Comparison of ENCODE assay signal across 8 cellular contexts in the genomic region with DNA sequence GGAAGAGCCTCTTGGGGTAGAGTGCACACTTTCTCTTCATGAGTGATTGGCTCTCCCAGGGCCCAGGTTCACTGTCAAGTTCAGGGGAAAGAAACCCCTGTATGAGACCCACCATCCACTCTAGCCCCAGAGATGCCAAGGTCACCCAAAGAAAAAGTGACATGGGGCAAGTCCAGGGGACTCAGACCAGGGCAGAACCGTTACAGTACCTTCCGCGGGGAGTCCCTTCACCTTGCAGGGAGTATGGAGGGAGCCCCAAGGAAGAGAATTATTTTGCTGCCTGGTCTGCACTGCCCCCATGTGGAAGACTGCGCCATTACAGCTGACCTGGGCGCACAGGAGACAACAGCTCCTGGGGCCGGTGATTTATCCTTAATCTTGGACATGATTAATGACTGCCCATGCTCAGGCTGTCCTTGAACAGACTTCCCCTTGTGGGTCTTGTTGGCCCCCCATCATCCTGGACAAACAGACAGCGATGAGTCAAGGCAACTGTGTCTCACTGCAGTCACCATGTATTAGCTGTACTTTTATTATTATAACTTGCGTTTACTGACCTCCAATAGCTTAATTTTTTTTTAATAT. TPM values are rescaled to one million over a fixed set of nuclear protein-coding genes. Genes with fewer than 3 reads are reported as not detected.
DNase-seq lines count a peak whose midpoint lies in the region; TF ChIP-seq lines count a peak whose summit lies in the region.

No MANE protein-coding gene starts in this region.

- WGBS in liver: 18% methylated on average over 8 of the region's 8 CpGs

- no peak overlapping the region for H3K4me3 ChIP-seq in liver (ENCODE audit: low read depth in 1 of 3, low read length in 3 of 3)

- no peak overlapping the region for H3K9ac ChIP-seq in liver (ENCODE audit: low read depth in 1 of 2, low read length in 2 of 2)

- DNase-seq in SIG-M5 treated with dmso at 0.1 percent for 504 hours (lab: John Stamatoyannopoulos, UW; ENCODE audit: unreplicated experiment) (peak; percentile 31), SIG-M5 (lab: John Stamatoyannopoulos, UW) (no peak), LHCN-M2 (ENCODE audit: low read depth) (peak; percentile 63), cerebellar nuclear complex (lab: John Stamatoyannopoulos, UW) (peak; percentile 25 to 63), NCI-H526 treated with DMSO at 0.1 percent for 48 hours (lab: John Stamatoyannopoulos, UW) (no peak)
- peak; percentile 70 for DNase-seq in activated CD4-positive, CD25-positive, alpha-beta regulatory T cell treated with anti-CD3 and anti-CD28 coated beads, Interleukin-2, amount 50 U/mL, for 72 hours
- peak; percentile 11 for DNase-seq in stimulated activated CD8-positive, alpha-beta memory T cell treated with anti-CD3 and anti-CD28 coated beads, Interleukin-12 subunit alpha, Interleukin-12 subunit beta, amount 100 ng/mL, for 4 hours (ENCODE audit: low read depth)

- peaks cover 2 to 14% (median 4%) of the 10 kb centered on the region in 4 donors for H3K36me3 ChIP-seq in liver (ENCODE audit: control insufficient read depth in 4 of 4, insufficient read depth in 3 of 4, low read depth in 1 of 4, low read length in 3 of 4)

- H3K27me3 ChIP-seq in liver (ENCODE audit: control insufficient read depth in 4 of 4, insufficient read depth in 4 of 4, low read length in 3 of 4): no peaks in the 10 kb centered on the region

- peak; percentile 98 for TF ChIP-seq CTCF in liver (IDR thresholded peaks at IDR 0.05; ENCODE audit: low read depth, low read length, missing input control)

- H3K4me1 ChIP-seq in liver (ENCODE audit: control insufficient read depth in 4 of 4, insufficient read depth in 4 of 4, low read length in 3 of 4): peaks cover 0 to 9% (median 5%) of the 10 kb centered on the region in 4 donors

- no peaks in the 10 kb centered on the region for H3K9me3 ChIP-seq in liver (ENCODE audit: control insufficient read depth in 4 of 4, low read length in 3 of 4)

- no peak overlapping the region for H3K27ac ChIP-seq in liver (ENCODE audit: low read depth in 1 of 2, low read length in 2 of 2)

- peak; percentile 88 to 91 for TF ChIP-seq RAD21 in liver (IDR thresholded peaks at IDR 0.05)

TF ChIP-seq in liver, 16 proteins besides CTCF, POLR2A, EP300 and RAD21:
- no peak for TF ChIP-seq JUND (IDR thresholded peaks at IDR 0.05)
- TF ChIP-seq, protein P1, sequence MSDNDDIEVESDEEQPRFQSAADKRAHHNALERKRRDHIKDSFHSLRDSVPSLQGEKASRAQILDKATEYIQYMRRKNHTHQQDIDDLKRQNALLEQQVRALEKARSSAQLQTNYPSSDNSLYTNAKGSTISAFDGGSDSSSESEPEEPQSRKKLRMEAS (IDR thresholded peaks at IDR 0.05): peak; percentile 19
- peak in 1 of 2 donors; percentile 2 for TF ChIP-seq EGR1 (IDR thresholded peaks at IDR 0.05; ENCODE audit: low read depth in 2 of 2)

RNA-seq across cellular contexts. Expression of gene VAC14, which starts 29.9 kb away (rescaled TPM):
- total RNA-seq in LHCN-M2 (2014; rRNA removed) (59.0 and 62.2 TPM in 2 replicates), liver (10 to 100 TPM; 17.7 to 23.3 TPM)
- polyA plus RNA-seq in LHCN-M2 (2012): 55.2 TPM
- polyA plus RNA-seq in liver: 10 to 100 TPM; 16.7 to 29.8 TPM

Comparison
In these comparisons a context has a peak if more than half of its experiments do, and no peak if none do; other contexts are left out.
1. DNase-seq: peak in SIG-M5 treated with dmso at 0.1 percent for 504 hours (single experiment), LHCN-M2 (single experiment), activated CD4-positive, CD25-positive, alpha-beta regulatory T cell treated with anti-CD3 and anti-CD28 coated beads, Interleukin-2, amount 50 U/mL, for 72 hours (single experiment), cerebellar nuclear complex (2 of 2) and stimulated activated CD8-positive, alpha-beta memory T cell treated with anti-CD3 and anti-CD28 coated beads, Interleukin-12 subunit alpha, Interleukin-12 subunit beta, amount 100 ng/mL, for 4 hours (single experiment); none in SIG-M5 (single experiment) and NCI-H526 treated with DMSO at 0.1 percent for 48 hours (single experiment).